In the genomic region with DNA sequence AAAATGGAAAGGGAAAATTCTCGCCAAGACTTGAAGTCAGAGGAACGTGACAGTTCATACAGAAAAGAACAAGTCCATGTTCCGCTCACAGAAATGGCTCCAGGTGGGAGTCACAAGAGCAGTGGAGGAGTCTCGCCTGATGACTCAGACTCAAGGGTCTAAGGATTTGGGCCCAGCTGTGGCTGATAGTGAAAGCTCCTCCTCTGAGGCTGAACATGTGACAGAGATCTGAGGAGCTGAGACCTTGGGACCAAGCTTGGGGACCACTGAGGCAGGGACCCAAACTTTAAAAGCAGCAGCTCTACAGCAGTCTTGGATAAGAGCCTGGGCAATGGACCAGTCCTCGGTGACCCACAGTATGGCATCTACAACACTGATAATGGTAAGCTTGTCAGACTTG, we compare ENCODE assay signal across 27 cellular contexts. TPM values are rescaled to one million over a fixed set of nuclear protein-coding genes. Genes with fewer than 3 reads are reported as not detected.
"Had no signal": no experiment of that assay in that cellular context is flagged by ENCODE, and none has a peak within 500 bp of the region (broad histone marks: within the 10 kb centered on the region; RNA-seq: fewer than 3 reads in every experiment).

No MANE protein-coding gene starts in this region.

- ATAC-seq: activated naive CD4-positive, alpha-beta T cell treated with anti-CD3 and anti-CD28 coated beads, Interleukin-2, amount 50 U/mL, for 72 hours; activated T-cell treated with anti-CD3 and anti-CD28 coated beads, Interleukin-2, amount 50 U/mL, for 72 hours; esophagus mucosa; gastrocnemius medialis; heart left ventricle; T-helper 17 cell had no signal

- DNase-seq: activated CD4-positive, alpha-beta memory T cell treated with anti-CD3 and anti-CD28 coated beads, Interleukin-2, amount 10 ng/mL, durations not matched to agents 7 days and 5 days; activated CD4-positive, alpha-beta T cell treated with anti-CD3 and anti-CD28 coated beads for 1 hour; activated CD4-positive, alpha-beta T cell treated with anti-CD3 and anti-CD28 coated beads for 4 hours; activated CD4-positive, alpha-beta T cell treated with anti-CD3 and anti-CD28 coated beads, Interleukin-2, amount 10 ng/mL, durations not matched to agents 7 days and 5 days; activated CD4-positive, alpha-beta T cell treated with anti-CD3 and anti-CD28 coated beads, Interleukin-2, amount 50 U/mL, for 4 hours; activated CD8-positive, alpha-beta memory T cell treated with anti-CD3 and anti-CD28 coated beads, Interleukin-2, amount 50 U/mL, for 48 hours; activated gamma-delta T cell; activated naive CD4-positive, alpha-beta T cell; activated naive CD4-positive, alpha-beta T cell treated with anti-CD3 and anti-CD28 coated beads, Interleukin-2, amount 10 ng/mL, durations not matched to agents 7 days and 5 days; activated naive CD8-positive, alpha-beta T cell treated with anti-CD3 and anti-CD28 coated beads, Interleukin-2, amount 10 ng/mL, durations not matched to agents 7 days and 5 days; activated T-cell treated with anti-CD3 and anti-CD28 coated beads for 4 hours; activated T-cell treated with anti-CD3 and anti-CD28 coated beads, Interleukin-2, amount 50 U/mL, for 24 hours; activated T-cell treated with anti-CD3 and anti-CD28 coated beads, Interleukin-2, amount 50 U/mL, for 72 hours; dorsolateral prefrontal cortex; effector memory CD4-positive, alpha-beta T cell; endodermal cell; foreskin fibroblast; gastrocnemius medialis; glutamatergic neuron; T-helper 17 cell; T1000 had no signal

- H3K4me3 ChIP-seq: ascending aorta, breast epithelium, coronary artery, dorsolateral prefrontal cortex, gastrocnemius medialis, heart left ventricle had no signal

- H3K27me3 ChIP-seq: ascending aorta, breast epithelium, gastrocnemius medialis had no signal

- H3K36me3 ChIP-seq: ascending aorta, breast epithelium, gastrocnemius medialis, heart left ventricle had no signal

RNA-seq across cellular contexts. Expression of gene VEPH1, which starts 9.3 kb away (rescaled TPM):
- total RNA-seq: activated CD4-positive, alpha-beta memory T cell treated with anti-CD3 and anti-CD28 coated beads, Interleukin-2, amount 10 ng/mL, durations not matched to agents 7 days and 5 days; activated CD4-positive, alpha-beta T cell treated with anti-CD3 and anti-CD28 coated beads, Interleukin-2, amount 10 ng/mL, durations not matched to agents 7 days and 5 days; activated naive CD4-positive, alpha-beta T cell treated with anti-CD3 and anti-CD28 coated beads, Interleukin-2, amount 50 U/mL, for 72 hours; activated naive CD8-positive, alpha-beta T cell treated with anti-CD3 and anti-CD28 coated beads, Interleukin-2, amount 10 ng/mL, durations not matched to agents 7 days and 5 days; activated T-cell treated with anti-CD3 and anti-CD28 coated beads, Interleukin-2, amount 50 U/mL, for 72 hours had no signal
